In genomic region chr17:29778936-29779811, GRCh38 we compare ENCODE assay signal across 8 cellular contexts.
DNase-seq lines count a peak whose midpoint lies in the region; ATAC-seq, FAIRE-seq and TF ChIP-seq lines count a peak whose summit lies in the region.

No MANE protein-coding gene starts in this region.

- in situ Hi-C loops in K562 (cut with MboI), result loop anchor here (5.0 kb wide), 1 partner anchor 137 kb away; no protein-coding TSS in a partner anchor

- no peaks in the 10 kb centered on the region for H3K9me1 ChIP-seq in K562 (ENCODE audit: control insufficient read depth, insufficient read depth, low read length)

- CTCF ChIA-PET in K562 (lab: Yijun Ruan, JAX; ENCODE audit: low intra/inter-chr PET ratio), result interaction anchor here (1.1 to 4.1 kb wide), 2 partner anchors 140 to 161 kb away, joined by 5 to 40 read pairs; no protein-coding TSS in a partner anchor

- H3K79me2 ChIP-seq in K562 (ENCODE audit: control insufficient read depth, insufficient read depth, low read length), result no peaks in the 10 kb centered on the region

- H3K4me3 ChIP-seq in AG09309 (ENCODE audit: control insufficient read depth, low read depth, low read length) (no peak overlapping the region), K562 (no peak overlapping the region)

- H3K4me1 ChIP-seq in K562 (replicated peaks in 1 of 2; ENCODE audit: control insufficient read depth in 2 of 2, insufficient read depth in 2 of 2, low read length in 2 of 2), result peaks cover 0 to 3% of the 10 kb centered on the region in 2 experiments; a peak in 3 of 5 replicates

- WGBS in K562 (ENCODE audit: insufficient coverage, low coverage, missing lambda C conversion rate), result 21% methylated on average over 8 of the region's 8 CpGs

- H3K27me3 ChIP-seq in K562 (ENCODE audit: control insufficient read depth in 2 of 2, insufficient read depth in 2 of 2, low read length in 2 of 2), result no peaks in the 10 kb centered on the region

- H3K4me2 ChIP-seq in K562 (ENCODE audit: insufficient read depth, low read length), result no peak overlapping the region

- POLR2A ChIA-PET in K562 (lab: Yijun Ruan, JAX), result interaction anchor here (0.7 to 2.0 kb wide), 5 partner anchors 11 to 140 kb away, joined by 3 to 8 read pairs (median 3); no protein-coding TSS in a partner anchor

- H2AFZ ChIP-seq in K562 (ENCODE audit: low read depth, low read length), result peak overlapping the region; percentile 62; the same call in 1 of the 2 replicates

- BruUV-seq in K562 (replicated peaks; lab: Mats Ljungman, UMichigan), result no TSS peak

- H4K20me1 ChIP-seq in K562 (replicated peaks; ENCODE audit: control insufficient read depth, insufficient read depth, low read length), result no peaks in the 10 kb centered on the region

- ATAC-seq in K562 (peak; percentile 97), HG03469 (IDR thresholded peaks at IDR 0.05; ENCODE audit: unreplicated experiment) (no peak)

- H3K27ac ChIP-seq in K562 (ENCODE audit: extremely low read depth, low read depth, low read length), result no peak overlapping the region

- peak; percentile 85 to 93 for TF ChIP-seq RAD21 in K562 (CRISPR knock-in tag; conservative IDR thresholded peaks at IDR 0.05 in 1 of 2, IDR thresholded peaks at IDR 0.05 in 1 of 2)

- no peak for TF ChIP-seq POLR2A in K562 (conservative IDR thresholded peaks at IDR 0.05)

- peak; percentile 73 for TF ChIP-seq CTCF in AG09309 (IDR thresholded peaks at IDR 0.05; ENCODE audit: control insufficient read depth, insufficient read depth, low read depth, low read length, missing control alignments)
- TF ChIP-seq CTCF in K562 (IDR thresholded peaks at IDR 0.05 in 2 of 3, conservative IDR thresholded peaks at IDR 0.05 in 1 of 3; ENCODE audit: insufficient read depth in 2 of 3, low read depth in 1 of 3, low read length in 3 of 3), result peak; percentile 83 to 88 (median 84)

- intact Hi-C loops in K562 (cut with micrococcal nuclease), result loop anchor here (1.0 to 5.0 kb wide), 2 partner anchors 57 to 140 kb away; no protein-coding TSS in a partner anchor

- FAIRE-seq in K562 (lab: Jason Lieb, UNC), result peak; percentile 91

- no peaks in the 10 kb centered on the region for H3K36me3 ChIP-seq in K562 (ENCODE audit: control insufficient read depth, insufficient read depth, low read length)

- TF ChIP-seq EP300 in K562 (IDR thresholded peaks at IDR 0.05; ENCODE audit: low read length), result no peak

- DNase-seq in AG09309 (ENCODE audit: low read depth) (no peak), GM19238 (ENCODE audit: insufficient read length, low spot score) (peak; percentile 46), NCI-H1694 treated with DMSO at 0.1 percent for 48 hours (lab: John Stamatoyannopoulos, UW) (peak; percentile 41), UCSD-AML1 (lab: John Stamatoyannopoulos, UW; ENCODE audit: unreplicated experiment) (peak; percentile 73), K562 (ENCODE audit: extremely low read depth in 1 of 4, low spot score in 3 of 4) (peak; percentile 72 to 80 (median 74)), iPS-NIHi7 (ENCODE audit: extremely low spot score) (peak; percentile 64)
- DNase-seq in stimulated activated CD4-positive, alpha-beta T cell treated with anti-CD3 and anti-CD28 coated beads, Interleukin-15, amount 100 ng/mL, for 24 hours, result peak; percentile 87

- H3K9ac ChIP-seq in K562 (ENCODE audit: insufficient read depth in 1 of 2, low read depth in 2 of 2, low read length in 2 of 2), result no peak overlapping the region

- H3K9me3 ChIP-seq in K562 (replicated peaks; ENCODE audit: control insufficient read depth, insufficient read depth, low read depth, low read length), result no peaks in the 10 kb centered on the region

TF ChIP-seq in K562, 482 proteins besides CTCF, POLR2A, EP300 and RAD21 (continues in another document):
- TF ChIP-seq HMBOX1 (IDR thresholded peaks at IDR 0.05), result peak; percentile 41; the same call in 1 of the 2 replicates
- peak; percentile 36; the same call in 1 of the 2 replicates for TF ChIP-seq CTBP1 (IDR thresholded peaks at IDR 0.05; ENCODE audit: borderline replicate concordance)
- 0 out of 2 replicates have a peak, but pooled peaks have one; percentile 24 for TF ChIP-seq MYC (IDR thresholded peaks at IDR 0.05; ENCODE audit: low read depth, low read length)
- TF ChIP-seq MYC (CRISPR knock-in tag; IDR thresholded peaks at IDR 0.05; ENCODE audit: borderline replicate concordance, low read depth), result no peak
- TF ChIP-seq JUN (IDR thresholded peaks at IDR 0.05; ENCODE audit: borderline replicate concordance, low read depth, low read length), result 0 out of 2 replicates have a peak, but pooled peaks have one; percentile 18
- TF ChIP-seq JUN (CRISPR knock-in tag; IDR thresholded peaks at IDR 0.05; ENCODE audit: borderline replicate concordance), result no peak
- TF ChIP-seq ZNF592 (IDR thresholded peaks at IDR 0.05), result 0 out of 2 replicates have a peak, but pooled peaks have one; percentile 24
- peak; percentile 59; the same call in 1 of the 2 replicates for TF ChIP-seq CC2D1A (IDR thresholded peaks at IDR 0.05)
- TF ChIP-seq ZNF384 (IDR thresholded peaks at IDR 0.05; ENCODE audit: low read depth, low read length), result peak; percentile 50; the same call in 1 of the 2 replicates
- TF ChIP-seq MAFK (IDR thresholded peaks at IDR 0.05; ENCODE audit: low read length), result no peak
- TF ChIP-seq ARID2 (IDR thresholded peaks at IDR 0.05), result peak; percentile 53; the same call in 1 of the 2 replicates
- no peak for TF ChIP-seq TFE3 (CRISPR knock-in tag; IDR thresholded peaks at IDR 0.05)
- TF ChIP-seq MLLT1 (IDR thresholded peaks at IDR 0.05), result no peak
- TF ChIP-seq SRSF1 (IDR thresholded peaks at IDR 0.05; ENCODE audit: low read depth, low read length), result no peak
- TF ChIP-seq ZNF24 (IDR thresholded peaks at IDR 0.05), result 0 out of 2 replicates have a peak, but pooled peaks have one; percentile 7
